ENCODE assay signal across 35 cellular contexts in genomic region chr17:64037180-64037579, GRCh38. TPM values are rescaled to one million over a fixed set of nuclear protein-coding genes. Genes with fewer than 3 reads are reported as not detected.
"Had no signal": no experiment of that assay in that cellular context is flagged by ENCODE, and none has a peak within 500 bp of the region (broad histone marks: within the 10 kb centered on the region; RNA-seq: fewer than 3 reads in every experiment).

No MANE protein-coding gene starts in this region.

- H2AFZ ChIP-seq: hepatocyte, parathyroid adenoma had no signal

- H3K27me3 Mint-ChIP-seq: activated CD8-positive, alpha-beta memory T cell treated with anti-CD3 and anti-CD28 coated beads, Interleukin-2, amount 10 ng/mL, durations not matched to agents 7 days and 5 days; activated naive CD8-positive, alpha-beta T cell; naive thymus-derived CD4-positive, alpha-beta T cell; stimulated activated naive B cell treated with anti-CD40 and anti-IgM and Interleukin-4, amounts not matched to agents 10 μg/mL and 1 μg/mL and 100 μg/mL, for 72 hours had no signal

- H3K27ac ChIP-seq: gastroesophageal sphincter, hepatocyte, parathyroid adenoma, psoas muscle, stomach, tibial artery, VCaP had no signal

- DNase-seq: activated CD4-positive, alpha-beta T cell treated with anti-CD3 and anti-CD28 coated beads for 4 hours; activated CD4-positive, alpha-beta T cell treated with anti-CD3 and anti-CD28 coated beads, Interleukin-2, amount 50 U/mL, for 4 hours; activated CD8-positive, alpha-beta memory T cell treated with anti-CD3 and anti-CD28 coated beads, Interleukin-2, amount 10 ng/mL, durations not matched to agents 7 days and 5 days; activated effector memory CD4-positive, alpha-beta T cell treated with Interleukin-2 at 50 U/mL for 16 hours; activated naive CD4-positive, alpha-beta T cell treated with Interleukin-2 at 50 U/mL for 16 hours; activated T-cell treated with anti-CD3 and anti-CD28 coated beads for 4 hours; activated T-cell treated with anti-CD3 and anti-CD28 coated beads, Interleukin-2, amount 50 U/mL, for 72 hours; anterior cingulate cortex; effector memory CD4-positive, alpha-beta T cell; left cardiac atrium; left ventricle myocardium superior; mammary epithelial cell; naive thymus-derived CD4-positive, alpha-beta T cell; nucleus accumbens; psoas muscle; stimulated activated CD4-positive, alpha-beta T cell treated with anti-CD3 and anti-CD28 coated beads, Interleukin-1b, Interleukin-23, amount 100 ng/mL, for 48 hours; stimulated activated CD4-positive, alpha-beta T cell treated with anti-CD3 and anti-CD28 coated beads, Interleukin-4, amount 100 ng/mL, for 4 hours; stimulated activated CD8-positive, alpha-beta memory T cell treated with anti-CD3 and anti-CD28 coated beads, Interleukin-4, amount 100 ng/mL, for 48 hours; stimulated activated naive B cell treated with anti-CD40 and anti-IgM and Interleukin-4, amounts not matched to agents 10 μg/mL and 1 μg/mL and 100 μg/mL, for 72 hours; stomach; SW 1271; T-helper 9 cell; tibial artery had no signal

- H3K9me3 Mint-ChIP-seq: activated T-cell treated with anti-CD3 and anti-CD28 coated beads, Interleukin-2, amount 50 U/mL, for 72 hours; naive thymus-derived CD4-positive, alpha-beta T cell; neural crest cell; stimulated activated naive B cell treated with anti-CD40 and anti-IgM and Interleukin-4, amounts not matched to agents 10 μg/mL and 1 μg/mL and 100 μg/mL, for 72 hours; T-helper 1 cell treated with Interleukin-12 subunit alpha and Interleukin-12 subunit beta and Interleukin-4 antibody, amounts not matched to agents 30 μg/mL and 1 μg/mL, for 36 hours had no signal

- H3K36me3 Mint-ChIP-seq: activated CD8-positive, alpha-beta memory T cell treated with anti-CD3 and anti-CD28 coated beads, Interleukin-2, amount 10 ng/mL, durations not matched to agents 7 days and 5 days had no signal

- H3K4me1 ChIP-seq: gastroesophageal sphincter, parathyroid adenoma, psoas muscle, tibial artery had no signal

- H3K27me3 ChIP-seq: gastroesophageal sphincter, hepatocyte, stomach, tibial artery had no signal

- H3K79me2 ChIP-seq: hepatocyte, parathyroid adenoma had no signal

- H3K4me3 ChIP-seq: gastroesophageal sphincter, hepatocyte, psoas muscle, smooth muscle cell, stomach, tibial artery had no signal

- FAIRE-seq: bronchial epithelial cell, colon, endothelial cell of umbilical vein, TTC549 had no signal

- H3K4me3 Mint-ChIP-seq: activated CD8-positive, alpha-beta memory T cell treated with anti-CD3 and anti-CD28 coated beads, Interleukin-2, amount 10 ng/mL, durations not matched to agents 7 days and 5 days; activated naive CD8-positive, alpha-beta T cell; activated T-cell treated with anti-CD3 and anti-CD28 coated beads, Interleukin-2, amount 50 U/mL, for 72 hours; naive thymus-derived CD4-positive, alpha-beta T cell; neural crest cell; stimulated activated naive B cell treated with anti-CD40 and anti-IgM and Interleukin-4, amounts not matched to agents 10 μg/mL and 1 μg/mL and 100 μg/mL, for 72 hours; T-helper 1 cell treated with Interleukin-12 subunit alpha and Interleukin-12 subunit beta and Interleukin-4 antibody, amounts not matched to agents 30 μg/mL and 1 μg/mL, for 36 hours had no signal

- H3K4me1 Mint-ChIP-seq: activated CD8-positive, alpha-beta memory T cell treated with anti-CD3 and anti-CD28 coated beads, Interleukin-2, amount 10 ng/mL, durations not matched to agents 7 days and 5 days; neural crest cell had no signal

- H3K9me3 ChIP-seq: gastroesophageal sphincter, psoas muscle, stomach, tibial artery had no signal

- ATAC-seq: activated CD8-positive, alpha-beta memory T cell treated with anti-CD3 and anti-CD28 coated beads, Interleukin-2, amount 10 ng/mL, durations not matched to agents 7 days and 5 days; gastroesophageal sphincter; left cardiac atrium; left ventricle myocardium superior; naive thymus-derived CD4-positive, alpha-beta T cell; psoas muscle; stimulated activated naive B cell treated with anti-CD40 and anti-IgM and Interleukin-4, amounts not matched to agents 10 μg/mL and 1 μg/mL and 100 μg/mL, for 72 hours had no signal

- H3K4me2 ChIP-seq: hepatocyte, smooth muscle cell had no signal

- H3K9ac ChIP-seq: parathyroid adenoma had no signal

- H3K27ac Mint-ChIP-seq: activated CD8-positive, alpha-beta memory T cell treated with anti-CD3 and anti-CD28 coated beads, Interleukin-2, amount 10 ng/mL, durations not matched to agents 7 days and 5 days; activated naive CD8-positive, alpha-beta T cell; activated T-cell treated with anti-CD3 and anti-CD28 coated beads, Interleukin-2, amount 50 U/mL, for 72 hours; stimulated activated naive B cell treated with anti-CD40 and anti-IgM and Interleukin-4, amounts not matched to agents 10 μg/mL and 1 μg/mL and 100 μg/mL, for 72 hours; T-helper 1 cell treated with Interleukin-12 subunit alpha and Interleukin-12 subunit beta and Interleukin-4 antibody, amounts not matched to agents 30 μg/mL and 1 μg/mL, for 36 hours had no signal

RNA-seq across cellular contexts. Expression of gene ICAM2, which starts 16.7 kb away (rescaled TPM):
- total RNA-seq: neural crest cell, smooth muscle cell had no signal

RNA-seq across cellular contexts. Expression of gene PRR29, which starts 39.0 kb away (rescaled TPM):
- total RNA-seq: bronchial epithelial cell, smooth muscle cell had no signal
